Comparison of ENCODE assay signal across 1 cellular context in genomic region chr4:99633772-99634171, GRCh38.
TF ChIP-seq lines count a peak whose summit lies in the region.

No MANE protein-coding gene starts in this region.

TF ChIP-seq in K562, 482 proteins besides CTCF, POLR2A, EP300 and RAD21:
- TF ChIP-seq NFE2 (IDR thresholded peaks at IDR 0.05; ENCODE audit: low read depth) (peak; percentile 63), MCM2 (IDR thresholded peaks at IDR 0.05; ENCODE audit: low read depth) (no peak), BACH1 (tag; IDR thresholded peaks at IDR 0.05) (0 out of 2 replicates have a peak, but pooled peaks have one; percentile 46), EWSR1 (IDR thresholded peaks at IDR 0.05; ENCODE audit: borderline replicate concordance, low read depth, partially characterized antibody) (no peak), ZNF79 (CRISPR knock-in tag; IDR thresholded peaks at IDR 0.05; ENCODE audit: low read depth) (no peak), SREBF1 (IDR thresholded peaks at IDR 0.05; ENCODE audit: borderline replicate concordance, low read depth, low read length) (no peak), CREB3 (tag; conservative IDR thresholded peaks at IDR 0.05; ENCODE audit: low read depth) (0 out of 2 replicates have a peak, but pooled peaks have one; percentile 34), SRSF1 (IDR thresholded peaks at IDR 0.05; ENCODE audit: low read depth, low read length) (no peak), CEBPB (tag; IDR thresholded peaks at IDR 0.05) (peak; percentile 62), ZNF277 (CRISPR knock-in tag; IDR thresholded peaks at IDR 0.05; ENCODE audit: borderline replicate concordance) (no peak), E2F4 (CRISPR knock-in tag; IDR thresholded peaks at IDR 0.05; ENCODE audit: low read depth) (no peak), NR4A1 (CRISPR knock-in tag; IDR thresholded peaks at IDR 0.05) (no peak), NR4A1 (tag; IDR thresholded peaks at IDR 0.05) (peak; percentile 92), CHD4 (IDR thresholded peaks at IDR 0.05; ENCODE audit: insufficient read depth, insufficient replicate concordance, low read depth, low read length, poor library complexity, severe bottlenecking) (no peak), RAD51 (IDR thresholded peaks at IDR 0.05; ENCODE audit: borderline replicate concordance, low read depth) (no peak)
